In genomic region chr15:91963051-91963450, GRCh38 we compare ENCODE assay signal across 30 cellular contexts.
"Had no signal": no experiment of that assay in that cellular context is flagged by ENCODE, and none has a peak within 500 bp of the region (broad histone marks: within the 10 kb centered on the region; RNA-seq: fewer than 3 reads in every experiment).

No MANE protein-coding gene starts in this region.

- DNase-seq: activated CD4-positive, alpha-beta memory T cell treated with anti-CD3 and anti-CD28 coated beads for 36 hours; activated CD4-positive, alpha-beta T cell treated with anti-CD3 and anti-CD28 coated beads for 36 hours; activated CD4-positive, alpha-beta T cell treated with anti-CD3 and anti-CD28 coated beads, Interleukin-2, amount 10 ng/mL, durations not matched to agents 24 days and 14 days; activated CD4-positive, CD25-positive, alpha-beta regulatory T cell; activated CD4-positive, CD25-positive, alpha-beta regulatory T cell treated with anti-CD3 and anti-CD28 coated beads, Interleukin-2, amount 50 U/mL, for 72 hours; activated CD8-positive, alpha-beta memory T cell treated with anti-CD3 and anti-CD28 coated beads, Interleukin-2, amount 10 ng/mL, durations not matched to agents 7 days and 5 days; activated CD8-positive, alpha-beta memory T cell treated with anti-CD3 and anti-CD28 coated beads, Interleukin-2, amount 50 U/mL, for 4 hours; activated CD8-positive, alpha-beta T cell treated with anti-CD3 and anti-CD28 coated beads, Interleukin-2, amount 10 ng/mL, durations not matched to agents 7 days and 5 days; activated effector memory CD4-positive, alpha-beta T cell treated with anti-CD3 and anti-CD28 coated beads, Interleukin-2, amount 50 U/mL, for 16 hours; activated naive CD4-positive, alpha-beta T cell treated with anti-CD3 and anti-CD28 coated beads for 36 hours; activated naive CD8-positive, alpha-beta T cell treated with anti-CD3 and anti-CD28 coated beads for 36 hours; activated naive CD8-positive, alpha-beta T cell treated with anti-CD3 and anti-CD28 coated beads, Interleukin-2, amount 50 U/mL, for 24 hours; activated T-cell treated with anti-CD3 and anti-CD28 coated beads, Interleukin-2, amount 50 U/mL, for 1 hour; adrenal gland; amygdala; aorta; body of pancreas; caudate nucleus; cortex of kidney; dermis blood vessel endothelial cell; effector CD4-positive, alpha-beta T cell; effector memory CD8-positive, alpha-beta T cell; esophagus squamous epithelium; foreskin melanocyte; T-helper 2 cell had no signal

- H3K4me3 Mint-ChIP-seq: activated CD4-positive, alpha-beta memory T cell treated with anti-CD3 and anti-CD28 coated beads for 36 hours; activated CD4-positive, alpha-beta T cell treated with anti-CD3 and anti-CD28 coated beads for 36 hours; activated CD4-positive, alpha-beta T cell treated with anti-CD3 and anti-CD28 coated beads, Interleukin-2, amount 10 ng/mL, durations not matched to agents 24 days and 14 days; activated CD8-positive, alpha-beta memory T cell treated with anti-CD3 and anti-CD28 coated beads, Interleukin-2, amount 10 ng/mL, durations not matched to agents 7 days and 5 days; activated CD8-positive, alpha-beta T cell treated with anti-CD3 and anti-CD28 coated beads, Interleukin-2, amount 10 ng/mL, durations not matched to agents 7 days and 5 days; activated naive CD8-positive, alpha-beta T cell treated with anti-CD3 and anti-CD28 coated beads, Interleukin-2, amount 50 U/mL, for 24 hours; activated T-helper 1 cell treated with anti-CD3 and anti-CD28 coated beads, Interleukin-12 subunit alpha, Interleukin-12 subunit beta, Interleukin-2, Interleukin-4 antibody, amounts not matched to agents 30 ng/mL and 10 ng/mL and 1 ng/mL, durations not matched to agents 14 hours and 24 hours and 36 hours; effector memory CD8-positive, alpha-beta T cell had no signal

- H3K27me3 Mint-ChIP-seq: activated CD4-positive, alpha-beta memory T cell treated with anti-CD3 and anti-CD28 coated beads for 36 hours; activated CD4-positive, alpha-beta T cell treated with anti-CD3 and anti-CD28 coated beads for 36 hours; activated CD8-positive, alpha-beta memory T cell treated with anti-CD3 and anti-CD28 coated beads, Interleukin-2, amount 10 ng/mL, durations not matched to agents 7 days and 5 days; activated naive CD4-positive, alpha-beta T cell treated with anti-CD3 and anti-CD28 coated beads, Interleukin-2, amount 50 U/mL, for 24 hours; activated naive CD8-positive, alpha-beta T cell treated with anti-CD3 and anti-CD28 coated beads for 36 hours; activated naive CD8-positive, alpha-beta T cell treated with anti-CD3 and anti-CD28 coated beads, Interleukin-2, amount 50 U/mL, for 24 hours; effector memory CD8-positive, alpha-beta T cell had no signal

- H3K27ac ChIP-seq: adrenal gland, body of pancreas, epithelial cell of prostate, gastroesophageal sphincter had no signal

- H3K4me3 ChIP-seq: adrenal gland, body of pancreas, esophagus squamous epithelium, gastroesophageal sphincter had no signal

- H3K27me3 ChIP-seq: adrenal gland, body of pancreas, esophagus squamous epithelium, gastroesophageal sphincter had no signal

- H3K4me1 ChIP-seq: body of pancreas had no signal

- H3K9me3 ChIP-seq: adrenal gland, body of pancreas, esophagus squamous epithelium, gastroesophageal sphincter had no signal

- ATAC-seq: activated CD4-positive, alpha-beta T cell treated with anti-CD3 and anti-CD28 coated beads for 36 hours; activated CD8-positive, alpha-beta memory T cell treated with anti-CD3 and anti-CD28 coated beads, Interleukin-2, amount 10 ng/mL, durations not matched to agents 7 days and 5 days; activated CD8-positive, alpha-beta T cell treated with anti-CD3 and anti-CD28 coated beads, Interleukin-2, amount 10 ng/mL, durations not matched to agents 7 days and 5 days; activated naive CD8-positive, alpha-beta T cell treated with anti-CD3 and anti-CD28 coated beads, Interleukin-2, amount 50 U/mL, for 24 hours; body of pancreas; effector memory CD8-positive, alpha-beta T cell; gastroesophageal sphincter had no signal

- H3K27ac Mint-ChIP-seq: activated CD4-positive, alpha-beta memory T cell treated with anti-CD3 and anti-CD28 coated beads for 36 hours; activated CD4-positive, alpha-beta T cell treated with anti-CD3 and anti-CD28 coated beads for 36 hours; activated CD4-positive, alpha-beta T cell treated with anti-CD3 and anti-CD28 coated beads, Interleukin-2, amount 10 ng/mL, durations not matched to agents 24 days and 14 days; activated CD8-positive, alpha-beta memory T cell treated with anti-CD3 and anti-CD28 coated beads, Interleukin-2, amount 10 ng/mL, durations not matched to agents 7 days and 5 days; activated CD8-positive, alpha-beta T cell treated with anti-CD3 and anti-CD28 coated beads, Interleukin-2, amount 10 ng/mL, durations not matched to agents 7 days and 5 days; activated naive CD4-positive, alpha-beta T cell treated with anti-CD3 and anti-CD28 coated beads for 36 hours; activated naive CD4-positive, alpha-beta T cell treated with anti-CD3 and anti-CD28 coated beads, Interleukin-2, amount 50 U/mL, for 24 hours; activated naive CD8-positive, alpha-beta T cell treated with anti-CD3 and anti-CD28 coated beads for 36 hours; activated naive CD8-positive, alpha-beta T cell treated with anti-CD3 and anti-CD28 coated beads, Interleukin-2, amount 50 U/mL, for 24 hours; activated T-helper 1 cell treated with anti-CD3 and anti-CD28 coated beads, Interleukin-12 subunit alpha, Interleukin-12 subunit beta, Interleukin-2, Interleukin-4 antibody, amounts not matched to agents 30 ng/mL and 10 ng/mL and 1 ng/mL, durations not matched to agents 14 hours and 24 hours and 36 hours; activated T-helper 2 cell treated with anti-CD3 and anti-CD28 coated beads, Interferon-gamma antibody, Interleukin-2, Interleukin-4, amounts not matched to agents 10 μg/mL and 5 μg/mL and 100 μg/mL, durations not matched to agents 14 hours and 24 hours and 36 hours; effector memory CD8-positive, alpha-beta T cell had no signal

- H3K36me3 Mint-ChIP-seq: activated CD4-positive, alpha-beta memory T cell treated with anti-CD3 and anti-CD28 coated beads for 36 hours; activated naive CD8-positive, alpha-beta T cell treated with anti-CD3 and anti-CD28 coated beads for 36 hours had no signal

- H3K9me3 Mint-ChIP-seq: activated CD4-positive, alpha-beta memory T cell treated with anti-CD3 and anti-CD28 coated beads for 36 hours; activated naive CD4-positive, alpha-beta T cell treated with anti-CD3 and anti-CD28 coated beads, Interleukin-2, amount 50 U/mL, for 24 hours; activated T-helper 1 cell treated with anti-CD3 and anti-CD28 coated beads, Interleukin-12 subunit alpha, Interleukin-12 subunit beta, Interleukin-2, Interleukin-4 antibody, amounts not matched to agents 30 ng/mL and 10 ng/mL and 1 ng/mL, durations not matched to agents 14 hours and 24 hours and 36 hours had no signal

- H3K36me3 ChIP-seq: adrenal gland, esophagus squamous epithelium, gastroesophageal sphincter had no signal
